21 cellular contexts compared by ENCODE assay signal in the genomic region with DNA sequence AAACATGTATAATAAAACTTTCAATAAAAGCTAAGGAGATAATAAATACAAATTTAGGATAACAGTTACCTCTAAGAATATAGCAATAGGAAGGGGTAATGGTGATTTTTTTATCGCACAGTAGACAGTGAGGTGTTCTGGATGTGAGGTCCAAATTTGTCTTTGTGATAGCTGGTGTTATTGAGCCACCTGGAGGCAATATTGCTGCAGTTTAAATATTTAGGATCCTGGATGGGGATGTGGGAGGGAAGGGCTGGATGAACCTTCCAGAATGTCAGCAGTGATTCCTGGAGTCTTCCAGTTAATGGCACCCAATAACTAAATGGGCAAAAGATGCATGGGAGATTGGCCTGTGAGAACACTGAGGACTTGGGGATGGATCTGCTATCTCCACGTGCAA. TPM values are rescaled to one million over a fixed set of nuclear protein-coding genes. Genes with fewer than 3 reads are reported as not detected.
A peak's percentile ranks its signal among the peaks of the same experiment; 100 is the strongest.
DNase-seq lines count a peak whose midpoint lies in the region; ATAC-seq, FAIRE-seq and TF ChIP-seq lines count a peak whose summit lies in the region.
"Had no signal": no experiment of that assay in that cellular context is flagged by ENCODE, and none has a peak within 500 bp of the region (broad histone marks: within the 10 kb centered on the region; RNA-seq: fewer than 3 reads in every experiment).

No MANE protein-coding gene starts in this region.

- 0% methylated on average over 2 of the region's 2 CpGs for WGBS in K562 (ENCODE audit: insufficient coverage, low coverage, missing lambda C conversion rate)

- 0 out of 2 replicates have a peak, but pooled peaks have one; percentile 11 for TF ChIP-seq CTCF in LNCaP clone FGC (IDR thresholded peaks at IDR 0.05; ENCODE audit: control insufficient read depth, extremely low read depth, insufficient read depth)
- peak in 1 of 3 experiments; percentile 18; a peak in 2 of 6 replicates for TF ChIP-seq CTCF in K562 (IDR thresholded peaks at IDR 0.05 in 2 of 3, conservative IDR thresholded peaks at IDR 0.05 in 1 of 3; ENCODE audit: insufficient read depth in 2 of 3, low read depth in 1 of 3, low read length in 3 of 3)

- H3K9ac ChIP-seq in K562 (ENCODE audit: insufficient read depth in 1 of 2, low read depth in 2 of 2, low read length in 2 of 2): no peak overlapping the region
- H3K9ac ChIP-seq: GM23248 had no signal

- peak; percentile 29 for FAIRE-seq in K562 (lab: Jason Lieb, UNC)
- FAIRE-seq: A549, GM12892, GM18507, H54 had no signal

- no peaks in the 10 kb centered on the region for H3K79me2 ChIP-seq in K562 (ENCODE audit: control insufficient read depth, insufficient read depth, low read length)

- H3K9me3 ChIP-seq in K562 (replicated peaks; ENCODE audit: control insufficient read depth, insufficient read depth, low read depth, low read length): no peaks in the 10 kb centered on the region
- H3K9me3 ChIP-seq: A549 had no signal

- H3K9me1 ChIP-seq in K562 (ENCODE audit: control insufficient read depth, insufficient read depth, low read length): no peaks in the 10 kb centered on the region

- TF ChIP-seq RAD21 in K562 (CRISPR knock-in tag; conservative IDR thresholded peaks at IDR 0.05 in 1 of 2, IDR thresholded peaks at IDR 0.05 in 1 of 2): peak in 1 of 2 experiments; percentile 33; a peak in 2 of 4 replicates

- no peak overlapping the region for H3K27ac ChIP-seq in K562 (ENCODE audit: extremely low read depth, low read depth, low read length)
- H3K27ac ChIP-seq: 22Rv1, A549, GM23248 had no signal

- no peak overlapping the region for H2AFZ ChIP-seq in K562 (ENCODE audit: low read depth, low read length)
- H2AFZ ChIP-seq: GM23248 had no signal

- in situ Hi-C loops in K562 (cut with MboI): no loop called here

- no peak overlapping the region for H3K4me2 ChIP-seq in K562 (ENCODE audit: insufficient read depth, low read length)
- H3K4me2 ChIP-seq: A549 had no signal

- H3K4me1 ChIP-seq in K562 (replicated peaks in 1 of 2; ENCODE audit: control insufficient read depth in 2 of 2, insufficient read depth in 2 of 2, low read length in 2 of 2): no peaks in the 10 kb centered on the region; a peak in 1 of 5 replicates
- H3K4me1 ChIP-seq: A549 had no signal

- peak; percentile 29 for DNase-seq in DMS 273 (lab: John Stamatoyannopoulos, UW; ENCODE audit: unreplicated experiment)
- DNase-seq in DMS 273 treated with DMSO at 0.1 percent for 48 hours (lab: John Stamatoyannopoulos, UW): no peak
- no peak for DNase-seq in LNCaP clone FGC (ENCODE audit: low read depth)
- DNase-seq in RKO (ENCODE audit: low spot score): peak; percentile 19
- DNase-seq in K562 (ENCODE audit: extremely low read depth in 1 of 4, low spot score in 3 of 4): no peak
- DNase-seq in NAMALWA (ENCODE audit: low spot score): no peak
- no peak for DNase-seq in NOMO-1 treated with dmso at 0.1 percent for 144 hours (lab: John Stamatoyannopoulos, UW; ENCODE audit: unreplicated experiment)
- DNase-seq: AML-193; Calu3; CD8-positive, alpha-beta T cell; GDM1 had no signal

- CTCF ChIA-PET in K562 (lab: Yijun Ruan, JAX; ENCODE audit: low intra/inter-chr PET ratio): interaction anchor here (1.1 kb wide), 1 partner anchor 141 kb away, joined by 3 read pairs; no protein-coding TSS in a partner anchor

- intact Hi-C loops in K562 (cut with micrococcal nuclease): no loop called here

- ATAC-seq in K562 (peak; percentile 49), HG02973 (IDR thresholded peaks at IDR 0.05; ENCODE audit: unreplicated experiment) (no peak)
- ATAC-seq: CD8-positive, alpha-beta T cell had no signal

- TF ChIP-seq EP300 in K562 (IDR thresholded peaks at IDR 0.05; ENCODE audit: low read length): no peak

- no peaks in the 10 kb centered on the region; a peak in 2 of 5 replicates for H3K27me3 ChIP-seq in K562 (ENCODE audit: control insufficient read depth in 2 of 2, insufficient read depth in 2 of 2, low read length in 2 of 2)

- POLR2A ChIA-PET in K562 (lab: Yijun Ruan, JAX): no interaction called here

- H4K20me1 ChIP-seq in K562 (replicated peaks; ENCODE audit: control insufficient read depth, insufficient read depth, low read length): no peaks in the 10 kb centered on the region

- TF ChIP-seq POLR2A in K562 (conservative IDR thresholded peaks at IDR 0.05): no peak

- H3K4me3 ChIP-seq in LNCaP clone FGC (ENCODE audit: low read depth, low read length) (no peak overlapping the region), K562 (no peak overlapping the region)
- H3K4me3 ChIP-seq: A549, GM23248 had no signal

- no peaks in the 10 kb centered on the region for H3K36me3 ChIP-seq in K562 (ENCODE audit: control insufficient read depth, insufficient read depth, low read length)

- BruUV-seq in K562 (replicated peaks; lab: Mats Ljungman, UMichigan): no TSS peak

RNA-seq across cellular contexts. Expression of a gene that starts 13.9 kb away (rescaled TPM):
- not detected in 2 replicates for total RNA-seq in K562 (2011; cell fraction: chromatin; rRNA removed; ENCODE audit: low replicate concordance)
- total RNA-seq in K562 (2011; cell fraction: nucleolus; rRNA removed): not detected in 2 replicates
- not detected in 2 replicates for total RNA-seq in K562 (2011; cell fraction: nucleoplasm; rRNA removed)
- total RNA-seq in K562 (2014; rRNA removed) (not detected in 2 replicates), K562 (2014; rRNA removed; fragmentation: Illumina TruSeq; extraction: Trizol) (not detected in 2 replicates), K562 (2015; rRNA removed; fragmentation: Illumina TruSeq; extraction: Trizol) (not detected in 2 replicates), K562 (2021) (not detected in 2 replicates)
- polyA plus RNA-seq in K562 (2011; rRNA removed) (not detected in 2 replicates), K562 (2014; fragmentation: Illumina TruSeq; extraction: Trizol) (not detected in 2 replicates), K562 (2014; fragmentation: Nextera tagmentation; extraction: Ambion mirVana) (not detected), K562 (2014; rRNA removed) (not detected in 2 replicates)
- not detected in 2 replicates for polyA plus RNA-seq in K562 (2011; cell fraction: cytosol; rRNA removed)
- not detected in 2 replicates for polyA plus RNA-seq in K562 (2011; cell fraction: nucleus; rRNA removed)
- not detected in 2 replicates for polyA plus RNA-seq in K562 (2012)
- not detected in 2 replicates for polyA minus RNA-seq in K562 (2011; rRNA and poly(A)+ RNA removed)
- not detected in 2 replicates for polyA minus RNA-seq in K562 (2011; cell fraction: cytosol; rRNA and poly(A)+ RNA removed)
- not detected in 2 replicates for polyA minus RNA-seq in K562 (2011; cell fraction: nucleus; rRNA and poly(A)+ RNA removed)
- total RNA-seq: Calu3; CD8-positive, alpha-beta T cell; Daoy; GM23248; HT-29 had no signal
- polyA plus RNA-seq: A549, BJ, GM23248 had no signal

RNA-seq across cellular contexts. Expression of a gene that starts 20.6 kb away (rescaled TPM):
- not detected in 2 replicates for total RNA-seq in K562 (2011; cell fraction: chromatin; rRNA removed; ENCODE audit: low replicate concordance)
- total RNA-seq in K562 (2011; cell fraction: nucleolus; rRNA removed): not detected in 2 replicates
- total RNA-seq in K562 (2011; cell fraction: nucleoplasm; rRNA removed): not detected in 2 replicates
- not detected in 2 replicates for total RNA-seq in K562 (2014; rRNA removed)
- not detected in 2 replicates for total RNA-seq in K562 (2014; rRNA removed; fragmentation: Illumina TruSeq; extraction: Trizol)
- total RNA-seq in K562 (2015; rRNA removed; fragmentation: Illumina TruSeq; extraction: Trizol): not detected in 2 replicates
- total RNA-seq in K562 (2021): not detected in 2 replicates
- polyA plus RNA-seq in K562 (2011; rRNA removed): not detected in 2 replicates
- not detected in 2 replicates for polyA plus RNA-seq in K562 (2011; cell fraction: cytosol; rRNA removed)
- polyA plus RNA-seq in K562 (2011; cell fraction: nucleus; rRNA removed): not detected in 2 replicates
- not detected in 2 replicates for polyA plus RNA-seq in K562 (2012)
- not detected in 2 replicates for polyA plus RNA-seq in K562 (2014; fragmentation: Illumina TruSeq; extraction: Trizol)
- polyA plus RNA-seq in K562 (2014; fragmentation: Nextera tagmentation; extraction: Ambion mirVana): not detected
- not detected in 2 replicates for polyA plus RNA-seq in K562 (2014; rRNA removed)
- not detected in 2 replicates for polyA minus RNA-seq in K562 (2011; rRNA and poly(A)+ RNA removed)
- not detected in 2 replicates for polyA minus RNA-seq in K562 (2011; cell fraction: cytosol; rRNA and poly(A)+ RNA removed)
- not detected in 2 replicates for polyA minus RNA-seq in K562 (2011; cell fraction: nucleus; rRNA and poly(A)+ RNA removed)
- total RNA-seq: Calu3; CD8-positive, alpha-beta T cell; Daoy; GM23248; HT-29 had no signal
- polyA plus RNA-seq: BJ, GM23248 had no signal

RNA-seq across cellular contexts. Expression of a gene that starts 20.7 kb away (rescaled TPM):
- total RNA-seq in K562 (2011; cell fraction: chromatin; rRNA removed; ENCODE audit: low replicate concordance): not detected in 2 replicates
- not detected in 2 replicates for total RNA-seq in K562 (2011; cell fraction: nucleolus; rRNA removed)
- total RNA-seq in K562 (2011; cell fraction: nucleoplasm; rRNA removed): not detected in 2 replicates
- not detected in 2 replicates for total RNA-seq in K562 (2014; rRNA removed)
- total RNA-seq in K562 (2014; rRNA removed; fragmentation: Illumina TruSeq; extraction: Trizol): not detected in 2 replicates
- total RNA-seq in K562 (2015; rRNA removed; fragmentation: Illumina TruSeq; extraction: Trizol): not detected in 2 replicates
- total RNA-seq in K562 (2021): not detected in 2 replicates
- polyA plus RNA-seq in K562 (2011; rRNA removed): not detected in 2 replicates
- not detected in 2 replicates for polyA plus RNA-seq in K562 (2011; cell fraction: cytosol; rRNA removed)
- not detected in 2 replicates for polyA plus RNA-seq in K562 (2011; cell fraction: nucleus; rRNA removed)
- not detected in 2 replicates for polyA plus RNA-seq in K562 (2012)
- polyA plus RNA-seq in K562 (2014; fragmentation: Illumina TruSeq; extraction: Trizol): not detected in 2 replicates
- polyA plus RNA-seq in K562 (2014; fragmentation: Nextera tagmentation; extraction: Ambion mirVana): not detected
- not detected in 2 replicates for polyA plus RNA-seq in K562 (2014; rRNA removed)
- not detected in 2 replicates for polyA minus RNA-seq in K562 (2011; rRNA and poly(A)+ RNA removed)
- not detected in 2 replicates for polyA minus RNA-seq in K562 (2011; cell fraction: cytosol; rRNA and poly(A)+ RNA removed)
- not detected in 2 replicates for polyA minus RNA-seq in K562 (2011; cell fraction: nucleus; rRNA and poly(A)+ RNA removed)
- total RNA-seq: Calu3; CD8-positive, alpha-beta T cell; Daoy; GM23248; HT-29 had no signal
- polyA plus RNA-seq: A549, BJ, GM23248 had no signal

RNA-seq across cellular contexts. Expression of a gene that starts 48.4 kb away (rescaled TPM):
- not detected in 2 replicates for total RNA-seq in K562 (2011; cell fraction: chromatin; rRNA removed; ENCODE audit: low replicate concordance)
- not detected in 2 replicates for total RNA-seq in K562 (2011; cell fraction: nucleolus; rRNA removed)
- not detected in 2 replicates for total RNA-seq in K562 (2011; cell fraction: nucleoplasm; rRNA removed)
- total RNA-seq in K562 (2014; rRNA removed) (not detected in 2 replicates), K562 (2014; rRNA removed; fragmentation: Illumina TruSeq; extraction: Trizol) (not detected in 2 replicates), K562 (2015; rRNA removed; fragmentation: Illumina TruSeq; extraction: Trizol) (not detected in 2 replicates), K562 (2021) (not detected in 2 replicates)
- polyA plus RNA-seq in K562 (2011; rRNA removed) (not detected in 2 replicates), K562 (2014; fragmentation: Illumina TruSeq; extraction: Trizol) (not detected in 2 replicates), K562 (2014; fragmentation: Nextera tagmentation; extraction: Ambion mirVana) (not detected), K562 (2014; rRNA removed) (not detected in 2 replicates)
- polyA plus RNA-seq in K562 (2011; cell fraction: cytosol; rRNA removed): not detected in 2 replicates
- not detected in 2 replicates for polyA plus RNA-seq in K562 (2011; cell fraction: nucleus; rRNA removed)
- polyA plus RNA-seq in K562 (2012): not detected in 2 replicates
- polyA minus RNA-seq in K562 (2011; rRNA and poly(A)+ RNA removed): not detected in 2 replicates
- polyA minus RNA-seq in K562 (2011; cell fraction: cytosol; rRNA and poly(A)+ RNA removed): not detected in 2 replicates
- polyA minus RNA-seq in K562 (2011; cell fraction: nucleus; rRNA and poly(A)+ RNA removed): not detected in 2 replicates
- total RNA-seq: Calu3; CD8-positive, alpha-beta T cell; Daoy; GM23248; HT-29 had no signal
- polyA plus RNA-seq: A549, BJ, GM23248 had no signal

RNA-seq across cellular contexts. Expression of a gene that starts 59.9 kb away (rescaled TPM):
- total RNA-seq in K562 (2011; cell fraction: chromatin; rRNA removed; ENCODE audit: low replicate concordance): 232 and 437 TPM in 2 replicates
- 349 and 425 TPM in 2 replicates for total RNA-seq in K562 (2011; cell fraction: nucleolus; rRNA removed)
- 318 and 321 TPM in 2 replicates for total RNA-seq in K562 (2011; cell fraction: nucleoplasm; rRNA removed)
- total RNA-seq in K562 (2014; rRNA removed): 42.0 and 64.1 TPM in 2 replicates
- 61.7 and 62.1 TPM in 2 replicates for total RNA-seq in K562 (2014; rRNA removed; fragmentation: Illumina TruSeq; extraction: Trizol)
- total RNA-seq in K562 (2015; rRNA removed; fragmentation: Illumina TruSeq; extraction: Trizol): 74.5 and 74.8 TPM in 2 replicates
- total RNA-seq in K562 (2021): 136 and 146 TPM in 2 replicates
- 112 and 125 TPM in 2 replicates for polyA plus RNA-seq in K562 (2011; rRNA removed)
- polyA plus RNA-seq in K562 (2011; cell fraction: cytosol; rRNA removed): 90.7 and 156 TPM in 2 replicates
- polyA plus RNA-seq in K562 (2011; cell fraction: nucleus; rRNA removed): 116 and 132 TPM in 2 replicates
- polyA plus RNA-seq in K562 (2012): 109 and 181 TPM in 2 replicates
- polyA plus RNA-seq in K562 (2014; fragmentation: Illumina TruSeq; extraction: Trizol): 98.4 and 102 TPM in 2 replicates
- polyA plus RNA-seq in K562 (2014; fragmentation: Nextera tagmentation; extraction: Ambion mirVana): 10 to 100 TPM in 1 of 2 experiments, 1 to 10 TPM in 1; 7.7 to 17.9 TPM
- 99.6 and 111 TPM in 2 replicates for polyA plus RNA-seq in K562 (2014; rRNA removed)
- 83.1 and 88.4 TPM in 2 replicates for polyA minus RNA-seq in K562 (2011; rRNA and poly(A)+ RNA removed)
- 81.1 and 84.3 TPM in 2 replicates for polyA minus RNA-seq in K562 (2011; cell fraction: cytosol; rRNA and poly(A)+ RNA removed)
- polyA minus RNA-seq in K562 (2011; cell fraction: nucleus; rRNA and poly(A)+ RNA removed): 65.8 and 88.5 TPM in 2 replicates

Comparison
In these comparisons a context has a peak if more than half of its experiments do, and no peak if none do; other contexts are left out.
1. DNase-seq: peak in DMS 273 (single experiment) and RKO (single experiment); none in DMS 273 treated with DMSO at 0.1 percent for 48 hours (single experiment), LNCaP clone FGC (single experiment), K562 (0 of 4), NAMALWA (single experiment) and NOMO-1 treated with dmso at 0.1 percent for 144 hours (single experiment).